7 cellular contexts compared by ENCODE assay signal in the genomic region with DNA sequence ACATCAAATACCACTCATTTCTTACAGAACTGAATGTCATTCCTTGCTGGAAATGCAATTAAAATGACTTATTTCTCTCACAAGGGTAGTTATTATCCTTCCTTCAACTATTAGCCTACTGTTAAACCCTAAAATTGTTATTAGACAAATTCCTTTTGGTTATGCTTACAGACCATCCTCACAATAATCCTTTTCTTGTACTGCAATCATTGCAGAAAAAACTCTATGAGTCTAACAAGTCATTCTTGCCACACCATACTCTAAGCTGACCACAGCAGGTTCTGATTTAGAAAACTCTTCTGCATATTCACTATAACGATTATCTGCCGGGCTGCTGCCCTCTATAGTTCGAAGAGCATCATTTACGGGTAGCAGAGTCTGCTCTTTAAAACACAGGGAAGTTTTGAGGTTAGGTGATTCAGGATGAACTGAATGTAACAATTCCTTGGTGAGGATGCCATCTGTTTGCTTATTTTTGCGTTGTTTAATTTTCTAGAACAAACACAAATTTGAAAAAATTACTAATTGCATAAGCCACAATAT.
DNase-seq lines count a peak whose midpoint lies in the region; ATAC-seq and TF ChIP-seq lines count a peak whose summit lies in the region.

No MANE protein-coding gene starts in this region.

- peaks cover 66% of the 10 kb centered on the region for H3K36me3 ChIP-seq in RWPE2 (ENCODE audit: low read depth)

- H3K4me3 ChIP-seq in GM12875 (ENCODE audit: low read depth, low read length) (no peak overlapping the region), RWPE2 (ENCODE audit: severe bottlenecking) (no peak overlapping the region)

- H3K27me3 ChIP-seq in RWPE2 (ENCODE audit: insufficient read depth, poor library complexity, severe bottlenecking) = no peaks in the 10 kb centered on the region

- DNase-seq in RWPE2 (ENCODE audit: low spot score) (no peak), iPS DF 4.7 (ENCODE audit: extremely low read depth, low spot score) (peak; percentile 28)
- no peak for DNase-seq in stimulated activated CD8-positive, alpha-beta memory T cell treated with anti-CD3 and anti-CD28 coated beads, Interleukin-4, amount 100 ng/mL, for 48 hours
- DNase-seq in stimulated activated CD4-positive, alpha-beta T cell treated with anti-CD3 and anti-CD28 coated beads, Interleukin-4, amount 100 ng/mL, for 4 hours = no peak

- no peaks in the 10 kb centered on the region for H3K4me1 ChIP-seq in RWPE2 (ENCODE audit: insufficient read depth, poor library complexity, severe bottlenecking)

- TF ChIP-seq CTCF in GM12875 (IDR thresholded peaks at IDR 0.05; ENCODE audit: borderline replicate concordance, insufficient read depth, low read depth, low read length) (peak; percentile 44; the same call in 1 of the 2 replicates), RWPE2 (IDR thresholded peaks at IDR 0.05; ENCODE audit: poor library complexity, severe bottlenecking) (peak; percentile 32)

- H3K9me3 ChIP-seq in RWPE2 (ENCODE audit: severe bottlenecking) = no peaks in the 10 kb centered on the region

- H3K27ac ChIP-seq in RWPE2 (ENCODE audit: poor library complexity, severe bottlenecking) = no peak overlapping the region

- ATAC-seq in HG02763 (IDR thresholded peaks at IDR 0.05; ENCODE audit: unreplicated experiment) = peak; percentile 59
- ATAC-seq in RWPE2 (ENCODE audit: low read depth) = no peak; the same call in 2 of the 3 replicates
- ATAC-seq in GM18867 (IDR thresholded peaks at IDR 0.05; ENCODE audit: unreplicated experiment) = no peak
